Comparison of ENCODE assay signal across 8 cellular contexts in the genomic region with DNA sequence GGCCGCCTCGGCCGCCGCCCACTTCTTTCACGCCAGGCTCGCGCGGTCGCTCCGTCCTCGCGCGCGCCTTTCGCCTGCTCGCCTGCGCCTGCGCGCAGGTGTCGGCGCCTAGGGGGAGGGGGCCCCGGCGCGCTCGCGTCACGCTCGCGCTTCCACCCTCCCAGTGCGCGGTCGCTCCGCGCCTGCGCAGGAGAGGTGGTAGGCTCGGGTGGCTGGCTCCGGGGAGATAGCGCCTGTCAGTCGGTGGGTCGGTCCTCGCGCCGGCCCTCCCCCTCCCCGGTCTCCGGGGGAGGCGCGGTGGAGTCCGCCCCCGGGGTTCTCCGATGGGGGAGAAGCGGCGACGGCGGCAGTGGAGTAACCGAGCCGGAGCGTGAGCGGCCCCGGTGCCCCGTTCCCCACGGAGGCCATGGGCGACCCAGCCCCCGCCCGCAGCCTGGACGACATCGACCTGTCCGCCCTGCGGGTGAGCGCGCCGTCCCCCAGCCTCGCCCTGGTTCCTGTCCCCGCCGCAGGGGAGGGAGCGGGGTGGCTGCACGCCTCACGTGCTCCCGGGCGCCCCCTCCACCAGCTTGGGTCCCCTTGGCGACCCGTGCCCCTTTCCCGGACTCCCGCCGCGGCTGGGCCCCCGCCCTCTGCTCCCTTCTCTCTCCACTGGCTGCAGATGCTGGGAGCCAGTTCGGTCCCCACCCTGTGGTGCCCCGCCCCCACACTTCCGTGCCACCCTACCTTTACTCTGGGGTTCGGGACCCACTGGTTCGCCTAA. TPM values are rescaled to one million over a fixed set of nuclear protein-coding genes. Genes with fewer than 3 reads are reported as not detected.
DNase-seq lines count a peak whose midpoint lies in the region; ATAC-seq and TF ChIP-seq lines count a peak whose summit lies in the region.

A gene (plus strand): TSS at position 163 of the 763 bp plus-strand sequence. CDS start 244 bp downstream, at position 407.

- no peaks in the 10 kb centered on the region for H3K36me3 ChIP-seq in endodermal cell (ENCODE audit: control insufficient read depth, insufficient read depth, low read length)

- peak within 1 kb of the TSS; percentile 83 for H3K4me3 Mint-ChIP-seq in endodermal cell
- peak within 1 kb of the TSS; percentile 90 for H3K4me3 Mint-ChIP-seq in mesothelial cell of epicardium

- H3K36me3 Mint-ChIP-seq in endodermal cell (ENCODE audit: low read depth) (no peaks in the 10 kb centered on the region), mesothelial cell of epicardium (peaks cover 1% of the 10 kb centered on the region)

- peak; percentile 95 for DNase-seq in COLO668 (lab: John Stamatoyannopoulos, UW; ENCODE audit: unreplicated experiment)
- DNase-seq in HS-5 (ENCODE audit: low read depth), result peak; percentile 77
- peak; percentile 77 for DNase-seq in NOMO-1 treated with dmso at 0.1 percent for 144 hours (lab: John Stamatoyannopoulos, UW; ENCODE audit: unreplicated experiment)
- DNase-seq in activated CD8-positive, alpha-beta memory T cell treated with anti-CD3 and anti-CD28 coated beads, Interleukin-2, amount 50 U/mL, for 24 hours (ENCODE audit: extremely low read depth), result peak; percentile 41
- DNase-seq in endodermal cell, result peak; percentile 96
- DNase-seq in mesothelial cell of epicardium (ENCODE audit: low spot score in 2 of 2, unreplicated experiment in 2 of 2), result peak; percentile 89 to 91
- DNase-seq in stimulated activated CD8-positive, alpha-beta memory T cell treated with anti-CD3 and anti-CD28 coated beads, Interleukin-15, amount 100 ng/mL, for 4 hours (ENCODE audit: low read depth in 2 of 2), result peak; percentile 78 to 84

- peak within 1 kb of the TSS; percentile 91 for H3K4me3 ChIP-seq in endodermal cell (ENCODE audit: low read length)

- H3K27me3 ChIP-seq in endodermal cell (ENCODE audit: control insufficient read depth, insufficient read depth, low read length, poor library complexity, severe bottlenecking), result no peaks in the 10 kb centered on the region

- peaks cover 31% of the 10 kb centered on the region for H3K4me1 Mint-ChIP-seq in endodermal cell
- H3K4me1 Mint-ChIP-seq in mesothelial cell of epicardium, result peaks cover 31% of the 10 kb centered on the region

- H3K27ac Mint-ChIP-seq in endodermal cell (peak within 1 kb of the TSS; percentile 93), mesothelial cell of epicardium (peak within 1 kb of the TSS; percentile 98)

- peak; percentile 91 for ATAC-seq in GM19467 (IDR thresholded peaks at IDR 0.05; ENCODE audit: unreplicated experiment)

- H3K9me3 ChIP-seq in endodermal cell (ENCODE audit: control insufficient read depth, low read length), result no peaks in the 10 kb centered on the region

- H3K27ac ChIP-seq in endodermal cell (ENCODE audit: low read depth, low read length), result peak within 1 kb of the TSS; percentile 76

- H3K9ac ChIP-seq in endodermal cell (ENCODE audit: extremely low read depth, low read length, poor library complexity, severe bottlenecking), result peak within 1 kb of the TSS; percentile 69

- 0% methylated on average over 13 to 91 of the region's 91 CpGs for WGBS in endodermal cell (ENCODE audit: insufficient coverage in 1 of 2, insufficient read length in 1 of 2), 2 experiments

- H3K4me1 ChIP-seq in endodermal cell (ENCODE audit: control insufficient read depth, insufficient read depth, low read length), result peaks cover 12% of the 10 kb centered on the region

- no peaks in the 10 kb centered on the region for H3K9me3 Mint-ChIP-seq in endodermal cell
- no peaks in the 10 kb centered on the region for H3K9me3 Mint-ChIP-seq in mesothelial cell of epicardium

- TF ChIP-seq CTCF in endodermal cell (conservative IDR thresholded peaks at IDR 0.05) (no peak), mesothelial cell of epicardium (IDR thresholded peaks at IDR 0.05; ENCODE audit: unreplicated experiment) (no peak)

- no peaks in the 10 kb centered on the region for H3K27me3 Mint-ChIP-seq in endodermal cell (ENCODE audit: insufficient read depth)
- no peaks in the 10 kb centered on the region for H3K27me3 Mint-ChIP-seq in mesothelial cell of epicardium (ENCODE audit: low read depth)

RNA-seq across cellular contexts. Expression of the gene that starts here (rescaled TPM):
- 10 to 100 TPM; 75.0 to 79.7 TPM for total RNA-seq in endodermal cell
- 51.0 TPM for polyA plus RNA-seq in endodermal cell (2013, experiment 1 of 2)
- 46.8 TPM for polyA plus RNA-seq in endodermal cell (2013, experiment 2 of 2)
- 113 to 117 TPM (median 114 TPM) in 3 replicates for total RNA-seq in mesothelial cell of epicardium

Comparison
In these comparisons a context has a peak if more than half of its experiments do, and no peak if none do; other contexts are left out.
1. Peak in every context shown above with its lines: DNase-seq, ATAC-seq, H3K4me3 ChIP-seq and H3K27ac ChIP-seq.
2. DNase-seq: peak in every context shown above with its lines; median percentile 96 in endodermal cell; 95 in COLO668; 90 in mesothelial cell of epicardium; 81 in stimulated activated CD8-positive, alpha-beta memory T cell treated with anti-CD3 and anti-CD28 coated beads, Interleukin-15, amount 100 ng/mL, for 4 hours; 77 in HS-5; 77 in NOMO-1 treated with dmso at 0.1 percent for 144 hours; 41 in activated CD8-positive, alpha-beta memory T cell treated with anti-CD3 and anti-CD28 coated beads, Interleukin-2, amount 50 U/mL, for 24 hours.